Comparison of ENCODE assay signal across 8 cellular contexts in the genomic region with DNA sequence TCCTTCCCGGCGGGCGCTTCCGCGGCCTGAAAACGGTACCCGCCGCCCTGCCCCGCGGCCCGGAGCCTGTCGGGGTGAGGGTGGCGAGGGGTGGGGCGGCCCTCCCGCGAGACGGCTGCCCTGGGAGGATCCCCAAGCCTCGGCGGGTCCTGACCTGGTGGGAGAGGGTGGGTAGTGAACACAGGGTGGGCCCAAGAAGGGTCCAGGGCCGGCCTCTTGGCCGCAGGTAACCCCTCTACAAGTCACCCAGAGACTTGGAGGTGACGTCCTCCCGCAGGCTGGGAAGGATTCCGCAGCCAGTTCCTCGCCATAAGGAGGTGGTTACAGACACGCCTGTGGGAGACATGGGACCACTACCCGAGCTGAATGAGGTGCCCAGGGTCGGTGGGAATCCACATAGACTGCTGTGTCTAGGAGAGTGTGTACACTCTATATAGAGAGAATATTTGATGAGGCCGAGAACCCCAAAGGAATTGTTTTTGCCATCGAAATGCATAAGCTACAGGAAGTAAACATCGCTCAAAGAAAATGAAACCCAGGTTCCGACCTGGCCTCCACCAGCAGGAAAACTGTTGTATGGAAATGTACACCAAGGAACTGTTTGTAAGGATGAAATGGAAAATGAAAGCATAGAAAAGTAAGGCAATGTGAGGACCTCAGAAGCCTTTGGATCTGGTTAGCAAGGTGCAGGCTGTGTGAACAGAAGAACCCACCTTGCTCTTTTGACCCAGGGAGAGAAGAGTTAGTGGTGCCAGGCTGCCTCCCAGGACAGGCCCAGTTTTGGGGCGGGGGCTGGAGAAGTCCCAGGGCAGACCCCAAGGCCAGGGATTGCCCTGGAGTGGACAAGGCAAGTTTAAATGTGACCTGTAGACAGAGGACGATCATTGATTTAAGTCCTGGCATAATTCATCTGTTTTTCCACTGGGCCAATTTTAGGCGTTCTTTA. TPM values are rescaled to one million over a fixed set of nuclear protein-coding genes. Genes with fewer than 3 reads are reported as not detected.
DNase-seq lines count a peak whose midpoint lies in the region; ATAC-seq and TF ChIP-seq lines count a peak whose summit lies in the region.

No MANE protein-coding gene starts in this region.

- H3K79me2 ChIP-seq in neural progenitor cell (ENCODE audit: low read depth), result no peaks in the 10 kb centered on the region

- peak; percentile 26 for ATAC-seq in GM21737 (IDR thresholded peaks at IDR 0.05; ENCODE audit: unreplicated experiment)
- peak; percentile 42 to 47 for ATAC-seq in activated T-cell treated with anti-CD3 and anti-CD28 coated beads, Interleukin-2, amount 50 U/mL, for 4 hours

- no peaks in the 10 kb centered on the region for H3K36me3 ChIP-seq in neural progenitor cell

- DNase-seq in GM12864 (ENCODE audit: low read depth) (no peak), fibroblast of villous mesenchyme (ENCODE audit: low read depth) (peak; percentile 68), neural progenitor cell (ENCODE audit: low spot score) (no peak), Kasumi-1 (lab: John Stamatoyannopoulos, UW) (no peak), NCI-H1105 (lab: John Stamatoyannopoulos, UW) (no peak)
- no peak for DNase-seq in Jurkat, Clone E6-1 (ENCODE audit: low read depth, low spot score)
- no peak for DNase-seq in activated T-cell treated with anti-CD3 and anti-CD28 coated beads, Interleukin-2, amount 50 U/mL, for 4 hours

- no peak overlapping the region for H3K27ac Mint-ChIP-seq in neural progenitor cell

- H3K36me3 Mint-ChIP-seq in activated T-cell treated with anti-CD3 and anti-CD28 coated beads, Interleukin-2, amount 50 U/mL, for 4 hours (ENCODE audit: insufficient read depth), result peaks cover 2% of the 10 kb centered on the region
- no peaks in the 10 kb centered on the region for H3K36me3 Mint-ChIP-seq in neural progenitor cell

- peaks cover 53% of the 10 kb centered on the region for H3K4me1 Mint-ChIP-seq in activated T-cell treated with anti-CD3 and anti-CD28 coated beads, Interleukin-2, amount 50 U/mL, for 4 hours (ENCODE audit: low read depth)
- peaks cover 8% of the 10 kb centered on the region for H3K4me1 Mint-ChIP-seq in neural progenitor cell

- peaks cover 12% of the 10 kb centered on the region for H3K27me3 ChIP-seq in neural progenitor cell

- TF ChIP-seq CTCF in GM12864 (IDR thresholded peaks at IDR 0.05; ENCODE audit: low read depth, low read length, missing control alignments), result no peak
- no peak for TF ChIP-seq CTCF in fibroblast of villous mesenchyme (IDR thresholded peaks at IDR 0.05; ENCODE audit: insufficient read depth, low read depth, low read length)
- TF ChIP-seq CTCF in neural progenitor cell (IDR thresholded peaks at IDR 0.05), result no peak

- no peaks in the 10 kb centered on the region for H3K27me3 Mint-ChIP-seq in activated T-cell treated with anti-CD3 and anti-CD28 coated beads, Interleukin-2, amount 50 U/mL, for 4 hours (ENCODE audit: low read depth)
- H3K27me3 Mint-ChIP-seq in neural progenitor cell (ENCODE audit: insufficient read depth, low read depth), result peaks cover 4% of the 10 kb centered on the region

- no peaks in the 10 kb centered on the region for H4K20me1 ChIP-seq in neural progenitor cell (ENCODE audit: low read depth)

- peak overlapping the region; percentile 77 for H3K4me2 ChIP-seq in neural progenitor cell

- H3K9me3 Mint-ChIP-seq in activated T-cell treated with anti-CD3 and anti-CD28 coated beads, Interleukin-2, amount 50 U/mL, for 4 hours, result no peaks in the 10 kb centered on the region
- H3K9me3 Mint-ChIP-seq in neural progenitor cell, result peaks cover 3% of the 10 kb centered on the region

- H3F3A ChIP-seq in neural progenitor cell (ENCODE audit: low read depth), result peaks cover 4% of the 10 kb centered on the region

- peak overlapping the region; percentile 91 for H3K4me3 Mint-ChIP-seq in activated T-cell treated with anti-CD3 and anti-CD28 coated beads, Interleukin-2, amount 50 U/mL, for 4 hours
- H3K4me3 Mint-ChIP-seq in neural progenitor cell, result peak overlapping the region; percentile 56

- no peak overlapping the region for H3K27ac ChIP-seq in neural progenitor cell

- no peak overlapping the region for H3K9ac ChIP-seq in neural progenitor cell

- H3K4me3 ChIP-seq in GM12864 (ENCODE audit: low read depth, low read length) (peak overlapping the region; percentile 92), fibroblast of villous mesenchyme (ENCODE audit: low read depth, low read length) (peak overlapping the region; percentile 88), neural progenitor cell (peak overlapping the region; percentile 67)
- H3K4me3 ChIP-seq in Jurkat, Clone E6-1 (ENCODE audit: low read length), result peak overlapping the region; percentile 65

- H3K4me1 ChIP-seq in neural progenitor cell, result no peaks in the 10 kb centered on the region

- peak overlapping the region; percentile 53 for H2AFZ ChIP-seq in neural progenitor cell (replicated peaks)

- no peaks in the 10 kb centered on the region for H3K9me3 ChIP-seq in neural progenitor cell (ENCODE audit: low read depth)

RNA-seq across cellular contexts. Expression of a gene that starts 0.7 kb away (rescaled TPM):
- 10.8 TPM for polyA plus RNA-seq in Jurkat, Clone E6-1 (2012; ENCODE audit: insufficient read depth, insufficient read length)
- 10 to 100 TPM; 14.6 to 29.0 (median 16.2) TPM for total RNA-seq in activated T-cell treated with anti-CD3 and anti-CD28 coated beads, Interleukin-2, amount 50 U/mL, for 4 hours
- total RNA-seq in fibroblast of villous mesenchyme (90.2 and 125 TPM in 2 replicates), neural progenitor cell (ENCODE audit: low replicate concordance) (13.9 and 15.4 TPM in 2 replicates)
